Comparison of ENCODE assay signal across 12 cellular contexts in genomic region chr3:16866447-16867025, GRCh38. TPM values are rescaled to one million over a fixed set of nuclear protein-coding genes. Genes with fewer than 3 reads are reported as not detected.
DNase-seq lines count a peak whose midpoint lies in the region; ATAC-seq and TF ChIP-seq lines count a peak whose summit lies in the region.
"Had no signal": no experiment of that assay in that cellular context is flagged by ENCODE, and none has a peak within 500 bp of the region (broad histone marks: within the 10 kb centered on the region; RNA-seq: fewer than 3 reads in every experiment).

No MANE protein-coding gene starts in this region.

- H3K4me3 ChIP-seq in HL-60 (replicated peaks; ENCODE audit: insufficient read depth, low read length): no peak overlapping the region
- H3K4me3 ChIP-seq in fibroblast of pulmonary artery (replicated peaks; ENCODE audit: low read depth, low read length): no peak overlapping the region
- H3K4me3 ChIP-seq in BE2C (ENCODE audit: low read depth, low read length): no peak overlapping the region
- H3K4me3 ChIP-seq in endodermal cell (ENCODE audit: low read length): no peak overlapping the region
- H3K4me3 ChIP-seq: thoracic aorta had no signal

- no peaks in the 10 kb centered on the region for H3K36me3 ChIP-seq in BE2C
- no peaks in the 10 kb centered on the region for H3K36me3 ChIP-seq in endodermal cell (ENCODE audit: control insufficient read depth, insufficient read depth, low read length)
- H3K36me3 ChIP-seq: thoracic aorta had no signal

- H3K36me3 Mint-ChIP-seq in endodermal cell (ENCODE audit: low read depth): no peaks in the 10 kb centered on the region

- H3K27me3 ChIP-seq in HL-60 (ENCODE audit: insufficient read depth, poor library complexity, severe bottlenecking) (no peaks in the 10 kb centered on the region), BE2C (no peaks in the 10 kb centered on the region), endodermal cell (ENCODE audit: control insufficient read depth, insufficient read depth, low read length, poor library complexity, severe bottlenecking) (no peaks in the 10 kb centered on the region)

- H3K4me3 Mint-ChIP-seq in endodermal cell: no peak overlapping the region
- H3K4me3 Mint-ChIP-seq: activated CD4-positive, alpha-beta memory T cell treated with anti-CD3 and anti-CD28 coated beads, Interleukin-2, amount 10 ng/mL, durations not matched to agents 7 days and 5 days had no signal

- 65 to 83% methylated on average over 3 to 4 of the region's 4 CpGs for WGBS in endodermal cell (ENCODE audit: insufficient coverage in 1 of 2, insufficient read length in 1 of 2), 2 experiments

- TF ChIP-seq CTCF in HL-60 (IDR thresholded peaks at IDR 0.05; ENCODE audit: insufficient read depth, low read length) (no peak), fibroblast of pulmonary artery (IDR thresholded peaks at IDR 0.05; ENCODE audit: low read length, missing control alignments) (no peak), BE2C (IDR thresholded peaks at IDR 0.05; ENCODE audit: low read depth, low read length) (no peak), endodermal cell (conservative IDR thresholded peaks at IDR 0.05) (no peak)

- H3K4me1 ChIP-seq in BE2C: no peaks in the 10 kb centered on the region
- no peaks in the 10 kb centered on the region for H3K4me1 ChIP-seq in endodermal cell (ENCODE audit: control insufficient read depth, insufficient read depth, low read length)

- peaks cover 2% of the 10 kb centered on the region for H3K27me3 Mint-ChIP-seq in endodermal cell (ENCODE audit: insufficient read depth)

- no peaks in the 10 kb centered on the region for H3K9me3 ChIP-seq in BE2C
- H3K9me3 ChIP-seq in endodermal cell (ENCODE audit: control insufficient read depth, low read length): no peaks in the 10 kb centered on the region
- H3K9me3 ChIP-seq: thoracic aorta had no signal

- no peak overlapping the region for H3K27ac Mint-ChIP-seq in endodermal cell
- H3K27ac Mint-ChIP-seq: activated CD4-positive, alpha-beta memory T cell treated with anti-CD3 and anti-CD28 coated beads, Interleukin-2, amount 10 ng/mL, durations not matched to agents 7 days and 5 days had no signal

- H3K4me1 Mint-ChIP-seq in endodermal cell: no peaks in the 10 kb centered on the region

- H3K27ac ChIP-seq in HL-60 (replicated peaks) (peak overlapping the region; percentile 15), endodermal cell (ENCODE audit: low read depth, low read length) (no peak overlapping the region)

- no peak overlapping the region for H3K9ac ChIP-seq in endodermal cell (ENCODE audit: extremely low read depth, low read length, poor library complexity, severe bottlenecking)

- DNase-seq in AG08395 (ENCODE audit: low spot score): peak; percentile 65
- DNase-seq in HL-60 (ENCODE audit: low read depth in 1 of 2, low spot score in 1 of 2): peak in 1 of 2 experiments; percentile 85
- DNase-seq in SKM-1 (lab: John Stamatoyannopoulos, UW; ENCODE audit: unreplicated experiment): peak; percentile 51
- DNase-seq in fibroblast of pulmonary artery (ENCODE audit: low read depth): peak; percentile 31
- DNase-seq in ecto neural progenitor cell (ENCODE audit: low spot score): no peak
- no peak for DNase-seq in BE2C
- no peak for DNase-seq in endodermal cell
- DNase-seq: activated CD4-positive, alpha-beta memory T cell treated with anti-CD3 and anti-CD28 coated beads, Interleukin-2, amount 10 ng/mL, durations not matched to agents 7 days and 5 days; aorta; stimulated activated CD4-positive, alpha-beta T cell treated with anti-CD3 and anti-CD28 coated beads, Interleukin-4, amount 100 ng/mL, for 24 hours had no signal

- ATAC-seq in GM18870 (IDR thresholded peaks at IDR 0.05; ENCODE audit: unreplicated experiment): no peak

- H3K9me3 Mint-ChIP-seq in endodermal cell: no peaks in the 10 kb centered on the region
- H3K9me3 Mint-ChIP-seq: activated CD4-positive, alpha-beta memory T cell treated with anti-CD3 and anti-CD28 coated beads, Interleukin-2, amount 10 ng/mL, durations not matched to agents 7 days and 5 days had no signal

RNA-seq across cellular contexts. Expression of gene PLCL2, which starts 18.2 kb away (rescaled TPM):
- 0.34 TPM for polyA plus RNA-seq in BE2C (2012; ENCODE audit: insufficient read depth, insufficient read length, low read depth)
- total RNA-seq in endodermal cell: 1 to 10 TPM; 4.2 to 6.9 TPM
- 8.0 TPM for polyA plus RNA-seq in endodermal cell (2013, experiment 1 of 2)
- polyA plus RNA-seq in endodermal cell (2013, experiment 2 of 2): 6.3 TPM

Comparison
In these comparisons a context has a peak if more than half of its experiments do, and no peak if none do; other contexts are left out.
1. DNase-seq: peak in AG08395 (single experiment), SKM-1 (single experiment) and fibroblast of pulmonary artery (single experiment); none in ecto neural progenitor cell (single experiment), BE2C (single experiment) and endodermal cell (single experiment).